In genomic region chr9:16217933-16218830, GRCh38 we compare ENCODE assay signal across 30 cellular contexts.
DNase-seq lines count a peak whose midpoint lies in the region; ATAC-seq and TF ChIP-seq lines count a peak whose summit lies in the region.
"Had no signal": no experiment of that assay in that cellular context is flagged by ENCODE, and none has a peak within 500 bp of the region (broad histone marks: within the 10 kb centered on the region; RNA-seq: fewer than 3 reads in every experiment).

No MANE protein-coding gene starts in this region.

- POLR2A ChIA-PET in PC-3 (lab: Charles Lee; ENCODE audit: unreplicated experiment) = no interaction called here

- H3K27me3 ChIP-seq in PC-3 (ENCODE audit: low read length) (no peaks in the 10 kb centered on the region), neuronal stem cell (ENCODE audit: control insufficient read depth in 3 of 3, insufficient read depth in 3 of 3, low read depth in 1 of 3, low read length in 3 of 3) (no peaks in the 10 kb centered on the region), uterus (no peaks in the 10 kb centered on the region)
- H3K27me3 ChIP-seq: gastroesophageal sphincter, left lung, ovary, SJSA1 had no signal

- CTCF ChIA-PET in PC-3 (lab: Charles Lee) = no interaction called here
- CTCF ChIA-PET in activated naive CD4-positive, alpha-beta T cell treated with anti-CD3 and anti-CD28 coated beads for 36 hours (lab: Charles Lee) = no interaction called here

- no peaks in the 10 kb centered on the region for H3K79me2 ChIP-seq in PC-3 (ENCODE audit: low read length)

- no peaks in the 10 kb centered on the region for H3K9me3 ChIP-seq in PC-3 (ENCODE audit: low read length)
- H3K9me3 ChIP-seq in neuronal stem cell (replicated peaks in 1 of 2; ENCODE audit: control insufficient read depth in 2 of 2, insufficient read depth in 1 of 2, low read depth in 1 of 2, low read length in 2 of 2) = no peaks in the 10 kb centered on the region
- no peaks in the 10 kb centered on the region for H3K9me3 ChIP-seq in uterus
- H3K9me3 ChIP-seq: gastroesophageal sphincter, HAP-1, left lung, ovary, SJSA1 had no signal

- no peak overlapping the region for H2BK120ac ChIP-seq in neuronal stem cell (ENCODE audit: low read depth, low read length)

- no peak for TF ChIP-seq POLR2A in uterus (IDR thresholded peaks at IDR 0.05)

- TF ChIP-seq CTCF in PC-3 (conservative IDR thresholded peaks at IDR 0.05; ENCODE audit: low read depth, low read length) (no peak), uterus (IDR thresholded peaks at IDR 0.05) (no peak)

- H3K4me1 Mint-ChIP-seq in activated naive CD4-positive, alpha-beta T cell treated with anti-CD3 and anti-CD28 coated beads for 36 hours (ENCODE audit: low read depth) = no peaks in the 10 kb centered on the region
- H3K4me1 Mint-ChIP-seq: activated naive CD4-positive, alpha-beta T cell treated with anti-CD3 and anti-CD28 coated beads, Interleukin-2, amount 10 ng/mL, durations not matched to agents 7 days and 5 days; naive thymus-derived CD4-positive, alpha-beta T cell; stimulated activated naive B cell treated with anti-CD40 and anti-IgM and Interleukin-4, amounts not matched to agents 10 μg/mL and 1 μg/mL and 100 μg/mL, for 72 hours had no signal

- H3K27me3 Mint-ChIP-seq in activated naive CD4-positive, alpha-beta T cell treated with anti-CD3 and anti-CD28 coated beads for 36 hours (ENCODE audit: low read depth) = peaks cover 4% of the 10 kb centered on the region
- H3K27me3 Mint-ChIP-seq: activated CD4-positive, alpha-beta memory T cell treated with anti-CD3 and anti-CD28 coated beads for 36 hours; activated naive CD4-positive, alpha-beta T cell treated with anti-CD3 and anti-CD28 coated beads, Interleukin-2, amount 10 ng/mL, durations not matched to agents 7 days and 5 days; effector memory CD8-positive, alpha-beta T cell had no signal

- no peaks in the 10 kb centered on the region for H3F3A ChIP-seq in PC-3 (ENCODE audit: low read length, unreplicated experiment)

- H3K14ac ChIP-seq in neuronal stem cell (ENCODE audit: low read length) = no peak overlapping the region

- DNase-seq in PC-3 = no peak
- peak; percentile 70 for DNase-seq in fibroblast of peridontal ligament (ENCODE audit: extremely low read depth)
- no peak for DNase-seq in neuronal stem cell (ENCODE audit: low spot score)
- peak in 1 of 2 donors; percentile 36 for DNase-seq in uterus
- DNase-seq in sciatic nerve (ENCODE audit: low spot score) = no peak
- DNase-seq in activated naive CD4-positive, alpha-beta T cell treated with anti-CD3 and anti-CD28 coated beads for 36 hours = no peak
- DNase-seq: activated CD4-positive, alpha-beta memory T cell treated with anti-CD3 and anti-CD28 coated beads for 36 hours; activated CD4-positive, CD25-positive, alpha-beta regulatory T cell treated with anti-CD3 and anti-CD28 coated beads, Interleukin-2, amount 50 U/mL, for 72 hours; activated CD8-positive, alpha-beta memory T cell treated with anti-CD3 and anti-CD28 coated beads, Interleukin-2, amount 50 U/mL, for 4 hours; activated naive CD4-positive, alpha-beta T cell treated with anti-CD3 and anti-CD28 coated beads, Interleukin-2, amount 10 ng/mL, durations not matched to agents 7 days and 5 days; CD4-positive, alpha-beta T cell; effector memory CD8-positive, alpha-beta T cell; erythroblast; hippocampal formation; left lung; naive thymus-derived CD4-positive, alpha-beta T cell; NCI-H1092 treated with DMSO at 0.1 percent for 48 hours; NCI-H187; NCI-H526; ovary; stimulated activated naive B cell treated with anti-CD40 and anti-IgM and Interleukin-4, amounts not matched to agents 10 μg/mL and 1 μg/mL and 100 μg/mL, for 72 hours had no signal

- H3K9ac ChIP-seq in PC-3 (ENCODE audit: low read length) (no peak overlapping the region), neuronal stem cell (ENCODE audit: low read depth, low read length, poor library complexity) (no peak overlapping the region)

- no peak overlapping the region for H4K91ac ChIP-seq in neuronal stem cell (ENCODE audit: low read depth, low read length, poor library complexity)

- H3K23ac ChIP-seq in neuronal stem cell (ENCODE audit: low read depth, low read length, poor library complexity) = no peak overlapping the region

- intact Hi-C loops in PC-3 (cut with micrococcal nuclease) = no loop called here
- intact Hi-C loops in uterus (cut with DNase I; ENCODE audit: low total_unique reads) = no loop called here
- intact Hi-C loops in sciatic nerve (cut with DNase I) = no loop called here
- intact Hi-C loops in activated naive CD4-positive, alpha-beta T cell treated with anti-CD3 and anti-CD28 coated beads for 36 hours (cut with micrococcal nuclease) = no loop called here

- H2BK5ac ChIP-seq in neuronal stem cell (ENCODE audit: low read length) = no peak overlapping the region

- ATAC-seq in PC-3 (no peak), sciatic nerve (no peak), GM21423 (IDR thresholded peaks at IDR 0.05; ENCODE audit: unreplicated experiment) (no peak), GM21528 (IDR thresholded peaks at IDR 0.05; ENCODE audit: low FRiP score, unreplicated experiment) (no peak)
- ATAC-seq: effector memory CD8-positive, alpha-beta T cell; gastroesophageal sphincter; left lung; naive thymus-derived CD4-positive, alpha-beta T cell; stimulated activated naive B cell treated with anti-CD40 and anti-IgM and Interleukin-4, amounts not matched to agents 10 μg/mL and 1 μg/mL and 100 μg/mL, for 72 hours had no signal

- H2AFZ ChIP-seq in PC-3 (ENCODE audit: low read length) (0 out of 2 replicates have a peak overlapping the region, but pooled peaks have one; percentile 6), neuronal stem cell (ENCODE audit: low read length) (peak overlapping the region; percentile 56)

- BruUV-seq in PC-3 (replicated peaks; lab: Mats Ljungman, UMichigan) = no TSS peak

- peaks cover 31% of the 10 kb centered on the region for H3K4me1 ChIP-seq in PC-3 (ENCODE audit: insufficient read depth, low read length)
- H3K4me1 ChIP-seq in neuronal stem cell (ENCODE audit: control insufficient read depth in 2 of 2, insufficient read depth in 1 of 2, low read depth in 1 of 2, low read length in 2 of 2) = peaks cover 0 to 8% of the 10 kb centered on the region in 2 donors
- peaks cover 3 to 7% of the 10 kb centered on the region in 2 donors for H3K4me1 ChIP-seq in uterus
- H3K4me1 ChIP-seq: left lung had no signal

- WGBS in neuronal stem cell (ENCODE audit: extremely low coverage in 2 of 2, insufficient read length in 2 of 2, insufficient replicate concordance in 1 of 2), 2 donors = no CpG with 5 or more reads among the region's 23 CpGs

- H3K4me2 ChIP-seq in PC-3 (ENCODE audit: low read length) (no peak overlapping the region), neuronal stem cell (ENCODE audit: insufficient read depth, low read length, poor library complexity, severe bottlenecking) (no peak overlapping the region)

- no peaks in the 10 kb centered on the region for H3K9me3 Mint-ChIP-seq in activated naive CD4-positive, alpha-beta T cell treated with anti-CD3 and anti-CD28 coated beads for 36 hours
- H3K9me3 Mint-ChIP-seq: effector memory CD8-positive, alpha-beta T cell had no signal

- no peak overlapping the region for H3K4ac ChIP-seq in neuronal stem cell (ENCODE audit: low read length)

- H3K36me3 Mint-ChIP-seq in activated naive CD4-positive, alpha-beta T cell treated with anti-CD3 and anti-CD28 coated beads for 36 hours (ENCODE audit: low read depth) = no peaks in the 10 kb centered on the region
- H3K36me3 Mint-ChIP-seq: activated CD4-positive, alpha-beta memory T cell treated with anti-CD3 and anti-CD28 coated beads for 36 hours; activated naive CD4-positive, alpha-beta T cell treated with anti-CD3 and anti-CD28 coated beads, Interleukin-2, amount 10 ng/mL, durations not matched to agents 7 days and 5 days; stimulated activated naive B cell treated with anti-CD40 and anti-IgM and Interleukin-4, amounts not matched to agents 10 μg/mL and 1 μg/mL and 100 μg/mL, for 72 hours had no signal

- H2BK15ac ChIP-seq in neuronal stem cell (ENCODE audit: low read length) = no peak overlapping the region

- H3K36me3 ChIP-seq in PC-3 (ENCODE audit: low read depth, low read length) (no peaks in the 10 kb centered on the region), neuronal stem cell (replicated peaks in 1 of 2; ENCODE audit: control insufficient read depth in 2 of 2, insufficient read depth in 2 of 2, low read length in 2 of 2) (no peaks in the 10 kb centered on the region), uterus (no peaks in the 10 kb centered on the region)
- H3K36me3 ChIP-seq: cardiac muscle cell, gastroesophageal sphincter, HAP-1, left lung, ovary, SJSA1 had no signal

- H2BK12ac ChIP-seq in neuronal stem cell (ENCODE audit: low read length) = no peak overlapping the region

- H3K18ac ChIP-seq in neuronal stem cell (ENCODE audit: low read length) = peak overlapping the region; percentile 46

- H3K9me2 ChIP-seq in PC-3 (replicated peaks; ENCODE audit: low read length) = no peaks in the 10 kb centered on the region

- H4K8ac ChIP-seq in neuronal stem cell (ENCODE audit: low read depth, low read length) = no peak overlapping the region

- H3K4me3 ChIP-seq in PC-3 (ENCODE audit: low read length) (no peak overlapping the region), neuronal stem cell (ENCODE audit: low read length in 2 of 2) (no peak overlapping the region), uterus (no peak overlapping the region)
- H3K4me3 ChIP-seq: cardiac muscle cell, coronary artery, gastroesophageal sphincter, HAP-1, left lung, ovary, SJSA1 had no signal

- H3K27ac Mint-ChIP-seq in activated naive CD4-positive, alpha-beta T cell treated with anti-CD3 and anti-CD28 coated beads for 36 hours = no peak overlapping the region
- H3K27ac Mint-ChIP-seq: activated CD4-positive, alpha-beta memory T cell treated with anti-CD3 and anti-CD28 coated beads for 36 hours; activated naive CD4-positive, alpha-beta T cell treated with anti-CD3 and anti-CD28 coated beads, Interleukin-2, amount 10 ng/mL, durations not matched to agents 7 days and 5 days; activated T-helper 1 cell treated with anti-CD3 and anti-CD28 coated beads, Interleukin-12 subunit alpha, Interleukin-12 subunit beta, Interleukin-2, Interleukin-4 antibody, amounts not matched to agents 30 ng/mL and 10 ng/mL and 1 ng/mL, durations not matched to agents 14 hours and 24 hours and 36 hours; CD4-positive, alpha-beta T cell; effector memory CD8-positive, alpha-beta T cell; naive thymus-derived CD4-positive, alpha-beta T cell; stimulated activated naive B cell treated with anti-CD40 and anti-IgM and Interleukin-4, amounts not matched to agents 10 μg/mL and 1 μg/mL and 100 μg/mL, for 72 hours; T-helper 1 cell treated with Interleukin-12 subunit alpha and Interleukin-12 subunit beta and Interleukin-4 antibody, amounts not matched to agents 30 μg/mL and 1 μg/mL, for 36 hours had no signal

- no peak overlapping the region for H3K27ac ChIP-seq in PC-3 (ENCODE audit: low read length)
- H3K27ac ChIP-seq in neuronal stem cell (replicated peaks; ENCODE audit: low read length) = no peak overlapping the region
- peak overlapping the region; percentile 18 to 30 for H3K27ac ChIP-seq in uterus
- H3K27ac ChIP-seq: cardiac muscle cell, coronary artery, gastroesophageal sphincter, left lung, ovary, SJSA1 had no signal

- no peaks in the 10 kb centered on the region for H3K79me1 ChIP-seq in neuronal stem cell (ENCODE audit: low read depth, low read length)

- H3K4me3 Mint-ChIP-seq in activated naive CD4-positive, alpha-beta T cell treated with anti-CD3 and anti-CD28 coated beads for 36 hours = no peak overlapping the region
- H3K4me3 Mint-ChIP-seq: activated CD4-positive, alpha-beta memory T cell treated with anti-CD3 and anti-CD28 coated beads for 36 hours; activated naive CD4-positive, alpha-beta T cell treated with anti-CD3 and anti-CD28 coated beads, Interleukin-2, amount 10 ng/mL, durations not matched to agents 7 days and 5 days; activated T-helper 1 cell treated with anti-CD3 and anti-CD28 coated beads, Interleukin-12 subunit alpha, Interleukin-12 subunit beta, Interleukin-2, Interleukin-4 antibody, amounts not matched to agents 30 ng/mL and 10 ng/mL and 1 ng/mL, durations not matched to agents 14 hours and 24 hours and 36 hours; CD4-positive, alpha-beta T cell; effector memory CD8-positive, alpha-beta T cell; naive thymus-derived CD4-positive, alpha-beta T cell; stimulated activated naive B cell treated with anti-CD40 and anti-IgM and Interleukin-4, amounts not matched to agents 10 μg/mL and 1 μg/mL and 100 μg/mL, for 72 hours; T-helper 1 cell treated with Interleukin-12 subunit alpha and Interleukin-12 subunit beta and Interleukin-4 antibody, amounts not matched to agents 30 μg/mL and 1 μg/mL, for 36 hours had no signal

- H4K20me1 ChIP-seq in PC-3 (ENCODE audit: low read length) = no peaks in the 10 kb centered on the region

- no peak overlapping the region for H2AK5ac ChIP-seq in neuronal stem cell (ENCODE audit: low read depth, low read length)

Comparison
In these comparisons a context has a peak if more than half of its experiments do, and no peak if none do; other contexts are left out.
1. H3K27ac ChIP-seq: peak in uterus (2 of 2); none in PC-3 (single experiment) and neuronal stem cell (single experiment).